17 cellular contexts compared by ENCODE assay signal in the genomic region with DNA sequence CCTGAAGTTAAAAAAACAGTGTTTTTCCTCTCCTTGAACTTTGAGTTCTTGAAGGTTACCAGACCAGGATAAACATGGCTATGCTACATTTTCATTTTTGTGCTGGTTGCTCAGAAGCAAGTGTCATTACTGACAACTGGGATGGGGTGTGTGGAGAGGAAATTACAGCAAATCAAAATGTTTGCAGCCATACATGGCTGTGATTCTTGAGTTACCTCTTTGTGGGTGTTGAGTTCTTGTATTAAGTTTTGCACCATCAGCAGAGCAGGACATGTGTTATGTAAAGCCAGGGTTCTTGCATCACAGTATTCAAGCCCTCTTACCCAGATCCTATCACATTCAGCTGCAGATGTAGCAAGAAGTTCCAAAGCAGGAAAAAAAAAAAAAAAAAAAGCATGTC. TPM values are rescaled to one million over a fixed set of nuclear protein-coding genes. Genes with fewer than 3 reads are reported as not detected.
DNase-seq lines count a peak whose midpoint lies in the region; ATAC-seq, FAIRE-seq and TF ChIP-seq lines count a peak whose summit lies in the region.
"Had no signal": no experiment of that assay in that cellular context is flagged by ENCODE, and none has a peak within 500 bp of the region (broad histone marks: within the 10 kb centered on the region; RNA-seq: fewer than 3 reads in every experiment).

No MANE protein-coding gene starts in this region.

- no peaks in the 10 kb centered on the region for H4K20me1 ChIP-seq in KMS-11 (ENCODE audit: insufficient read depth)
- no peaks in the 10 kb centered on the region for H4K20me1 ChIP-seq in K562 (replicated peaks; ENCODE audit: control insufficient read depth, insufficient read depth, low read length)

- no peaks in the 10 kb centered on the region for H3K9me1 ChIP-seq in K562 (ENCODE audit: control insufficient read depth, insufficient read depth, low read length)

- H3K9ac ChIP-seq in KMS-11 (no peak overlapping the region), K562 (ENCODE audit: insufficient read depth in 1 of 2, low read depth in 2 of 2, low read length in 2 of 2) (no peak overlapping the region)

- FAIRE-seq in K562 (lab: Jason Lieb, UNC): no peak

- peak; percentile 29 for DNase-seq in AG09309 (ENCODE audit: low read depth)
- DNase-seq in K562 (ENCODE audit: extremely low read depth in 1 of 4, low spot score in 3 of 4): no peak
- DNase-seq in lower lobe of right lung: no peak
- DNase-seq in CD4-positive, alpha-beta memory T cell: no peak
- DNase-seq in midbrain (lab: John Stamatoyannopoulos, UW): no peak
- DNase-seq in putamen (ENCODE audit: low spot score): no peak
- DNase-seq: activated CD4-positive, alpha-beta T cell treated with anti-CD3 and anti-CD28 coated beads, Interleukin-2, amount 10 ng/mL, durations not matched to agents 24 days and 14 days; activated T-cell treated with anti-CD3 and anti-CD28 coated beads, Interleukin-2, amount 50 U/mL, for 1 hour; DMS79; NCI-H2029; nephron progenitor cell; stimulated activated naive CD4-positive, alpha-beta T cell had no signal

- H2AFZ ChIP-seq in KMS-11 (ENCODE audit: low read depth): no peak overlapping the region
- H2AFZ ChIP-seq in K562 (ENCODE audit: low read depth, low read length): no peak overlapping the region

- H3K4me2 ChIP-seq in KMS-11 (peak overlapping the region; percentile 31; the same call in 1 of the 2 replicates), K562 (ENCODE audit: insufficient read depth, low read length) (no peak overlapping the region)

- in situ Hi-C loops in K562 (cut with MboI): loop anchor here (5.0 kb wide), 1 partner anchor 466 kb away; no protein-coding TSS in a partner anchor

- H3K4me1 Mint-ChIP-seq in CD4-positive, alpha-beta memory T cell: peaks cover 11 to 17% (median 15%) of the 10 kb centered on the region in 4 donors

- no peak for TF ChIP-seq RAD21 in K562 (CRISPR knock-in tag; conservative IDR thresholded peaks at IDR 0.05 in 1 of 2, IDR thresholded peaks at IDR 0.05 in 1 of 2)

- CTCF ChIA-PET in K562 (lab: Yijun Ruan, JAX; ENCODE audit: low intra/inter-chr PET ratio): interaction anchor here (0.7 kb wide), 1 partner anchor 855 kb away, joined by 3 read pairs; no protein-coding TSS in a partner anchor
- CTCF ChIA-PET in CD4-positive, alpha-beta memory T cell (lab: Charles Lee; ENCODE audit: partially characterized antibody): interaction anchor here (0.6 to 7.8 kb wide), 9 partner anchors 52 to 477 kb away, joined by 3 to 190 read pairs (median 13); a partner anchor contains a TSS

- no peaks in the 10 kb centered on the region for H3K9me3 ChIP-seq in K562 (replicated peaks; ENCODE audit: control insufficient read depth, insufficient read depth, low read depth, low read length)
- H3K9me3 ChIP-seq in lower lobe of right lung: no peaks in the 10 kb centered on the region
- no peaks in the 10 kb centered on the region for H3K9me3 ChIP-seq in CD4-positive, alpha-beta memory T cell (ENCODE audit: control insufficient read depth in 1 of 2, low read length in 2 of 2)
- H3K9me3 ChIP-seq: vagina had no signal

- H3K4me3 Mint-ChIP-seq in CD4-positive, alpha-beta memory T cell: no peak overlapping the region
- H3K4me3 Mint-ChIP-seq: activated CD4-positive, alpha-beta T cell treated with anti-CD3 and anti-CD28 coated beads, Interleukin-2, amount 10 ng/mL, durations not matched to agents 24 days and 14 days; nephron progenitor cell had no signal

- intact Hi-C loops in K562 (cut with micrococcal nuclease) (loop anchor here (10.0 kb wide), 2 partner anchors 208 to 268 kb away; a partner anchor contains a TSS), lower lobe of right lung (cut with DNase I) (no loop called here)
- intact Hi-C loops in CD4-positive, alpha-beta memory T cell (cut with micrococcal nuclease): loop anchor here (5.0 to 10.0 kb wide), 4 partner anchors 128 to 556 kb away; a partner anchor contains a TSS

- no peak for TF ChIP-seq POLR2A in K562 (conservative IDR thresholded peaks at IDR 0.05)

- peaks cover 79% of the 10 kb centered on the region for H3K4me1 ChIP-seq in KMS-11 (ENCODE audit: low read depth, poor library complexity, severe bottlenecking)
- H3K4me1 ChIP-seq in K562 (replicated peaks in 1 of 2; ENCODE audit: control insufficient read depth in 2 of 2, insufficient read depth in 2 of 2, low read length in 2 of 2): no peaks in the 10 kb centered on the region
- peaks cover 37% of the 10 kb centered on the region for H3K4me1 ChIP-seq in lower lobe of right lung
- H3K4me1 ChIP-seq in CD4-positive, alpha-beta memory T cell (ENCODE audit: insufficient read depth, low read length): peaks cover 16% of the 10 kb centered on the region

- TF ChIP-seq CTCF in AG09309 (IDR thresholded peaks at IDR 0.05; ENCODE audit: control insufficient read depth, insufficient read depth, low read depth, low read length, missing control alignments) (no peak), KMS-11 (conservative IDR thresholded peaks at IDR 0.05; ENCODE audit: low read depth, low read length) (no peak), K562 (IDR thresholded peaks at IDR 0.05 in 2 of 3, conservative IDR thresholded peaks at IDR 0.05 in 1 of 3; ENCODE audit: insufficient read depth in 2 of 3, low read depth in 1 of 3, low read length in 3 of 3) (no peak), lower lobe of right lung (IDR thresholded peaks at IDR 0.05) (no peak)

- no TSS peak for BruUV-seq in K562 (replicated peaks; lab: Mats Ljungman, UMichigan)

- ATAC-seq in K562 (no peak), lower lobe of right lung (peak; percentile 69 to 78), GM21360 (IDR thresholded peaks at IDR 0.05; ENCODE audit: unreplicated experiment) (no peak)

- no peak overlapping the region for H3K4me3 ChIP-seq in AG09309 (ENCODE audit: control insufficient read depth, low read depth, low read length)
- H3K4me3 ChIP-seq in KMS-11 (IDR thresholded peaks at IDR 0.05; ENCODE audit: insufficient read depth, low read depth, low read length): no peak overlapping the region
- H3K4me3 ChIP-seq in K562: no peak overlapping the region
- no peak overlapping the region for H3K4me3 ChIP-seq in lower lobe of right lung
- H3K4me3 ChIP-seq in CD4-positive, alpha-beta memory T cell (ENCODE audit: low read length in 2 of 2): no peak overlapping the region
- H3K4me3 ChIP-seq: skin epidermis, vagina had no signal

- H3K9me3 Mint-ChIP-seq in CD4-positive, alpha-beta memory T cell: no peaks in the 10 kb centered on the region
- H3K9me3 Mint-ChIP-seq: activated CD4-positive, alpha-beta T cell treated with anti-CD3 and anti-CD28 coated beads, Interleukin-2, amount 10 ng/mL, durations not matched to agents 24 days and 14 days; nephron progenitor cell had no signal

- H3K36me3 Mint-ChIP-seq in CD4-positive, alpha-beta memory T cell: no peaks in the 10 kb centered on the region

- H3K27me3 Mint-ChIP-seq in CD4-positive, alpha-beta memory T cell: no peaks in the 10 kb centered on the region
- H3K27me3 Mint-ChIP-seq: activated CD4-positive, alpha-beta T cell treated with anti-CD3 and anti-CD28 coated beads, Interleukin-2, amount 10 ng/mL, durations not matched to agents 24 days and 14 days had no signal

- TF ChIP-seq EP300 in K562 (IDR thresholded peaks at IDR 0.05; ENCODE audit: low read length): no peak

- H3K36me3 ChIP-seq in KMS-11 (ENCODE audit: insufficient read depth) (no peaks in the 10 kb centered on the region), K562 (ENCODE audit: control insufficient read depth, insufficient read depth, low read length) (no peaks in the 10 kb centered on the region), lower lobe of right lung (no peaks in the 10 kb centered on the region)
- H3K36me3 ChIP-seq in CD4-positive, alpha-beta memory T cell (ENCODE audit: insufficient read depth, low read length): no peaks in the 10 kb centered on the region
- H3K36me3 ChIP-seq: vagina had no signal

- H3K27ac ChIP-seq in KMS-11 (no peak overlapping the region), K562 (ENCODE audit: extremely low read depth, low read depth, low read length) (no peak overlapping the region), lower lobe of right lung (no peak overlapping the region)
- no peak overlapping the region for H3K27ac ChIP-seq in CD4-positive, alpha-beta memory T cell (ENCODE audit: low read depth, low read length)
- H3K27ac ChIP-seq: vagina had no signal

- H3K27me3 ChIP-seq in KMS-11 (ENCODE audit: insufficient read depth, low read depth) (no peaks in the 10 kb centered on the region), K562 (ENCODE audit: control insufficient read depth in 2 of 2, insufficient read depth in 2 of 2, low read length in 2 of 2) (peaks cover 0 to 6% of the 10 kb centered on the region in 2 experiments; a peak in 2 of 5 replicates), lower lobe of right lung (ENCODE audit: low read depth) (no peaks in the 10 kb centered on the region)
- H3K27me3 ChIP-seq in CD4-positive, alpha-beta memory T cell (ENCODE audit: insufficient read depth, low read length): no peaks in the 10 kb centered on the region
- H3K27me3 ChIP-seq: vagina had no signal

- POLR2A ChIA-PET in K562 (lab: Yijun Ruan, JAX): no interaction called here
- POLR2A ChIA-PET in CD4-positive, alpha-beta memory T cell (lab: Charles Lee; ENCODE audit: partially characterized antibody): interaction anchor here (3.0 kb wide), 1 partner anchor 476 kb away, joined by 12 read pairs; no protein-coding TSS in a partner anchor

- H3K27ac Mint-ChIP-seq in CD4-positive, alpha-beta memory T cell: peak overlapping the region in 3 of 7 donors; percentile 32 to 69 (median 46)
- H3K27ac Mint-ChIP-seq: activated CD4-positive, alpha-beta T cell treated with anti-CD3 and anti-CD28 coated beads, Interleukin-2, amount 10 ng/mL, durations not matched to agents 24 days and 14 days; nephron progenitor cell had no signal

- H3K79me2 ChIP-seq in KMS-11 (ENCODE audit: insufficient read depth, low read depth): no peaks in the 10 kb centered on the region
- no peaks in the 10 kb centered on the region for H3K79me2 ChIP-seq in K562 (ENCODE audit: control insufficient read depth, insufficient read depth, low read length)

RNA-seq across cellular contexts. Expression of a gene that starts 53.9 kb away (rescaled TPM):
- 7.7 and 29.7 TPM in 2 replicates for total RNA-seq in K562 (2011; cell fraction: chromatin; rRNA removed; ENCODE audit: low replicate concordance)
- total RNA-seq in K562 (2011; cell fraction: nucleolus; rRNA removed): 3.7 and 5.1 TPM in 2 replicates
- 17.5 and 28.7 TPM in 2 replicates for total RNA-seq in K562 (2011; cell fraction: nucleoplasm; rRNA removed)
- total RNA-seq in K562 (2014; rRNA removed) (3.9 and 5.2 TPM in 2 replicates), K562 (2014; rRNA removed; fragmentation: Illumina TruSeq; extraction: Trizol) (3.7 and 3.8 TPM in 2 replicates), K562 (2015; rRNA removed; fragmentation: Illumina TruSeq; extraction: Trizol) (3.2 and 3.9 TPM in 2 replicates), K562 (2021) (3.9 and 6.1 TPM in 2 replicates), lower lobe of right lung (46.7 TPM)
- polyA plus RNA-seq in K562 (2011; rRNA removed) (5.2 and 5.9 TPM in 2 replicates), K562 (2014; fragmentation: Illumina TruSeq; extraction: Trizol) (4.2 and 5.8 TPM in 2 replicates), K562 (2014; fragmentation: Nextera tagmentation; extraction: Ambion mirVana) (1 to 10 TPM; 2.0 to 2.1 TPM), K562 (2014; rRNA removed) (3.0 and 3.6 TPM in 2 replicates)
- 1.1 and 3.0 TPM in 2 replicates for polyA plus RNA-seq in K562 (2011; cell fraction: cytosol; rRNA removed)
- 8.6 and 12.3 TPM in 2 replicates for polyA plus RNA-seq in K562 (2011; cell fraction: nucleus; rRNA removed)
- polyA plus RNA-seq in K562 (2012): 4.5 and 9.3 TPM in 2 replicates
- polyA minus RNA-seq in K562 (2011; rRNA and poly(A)+ RNA removed): 10.3 and 10.8 TPM in 2 replicates
- 3.7 and 6.5 TPM in 2 replicates for polyA minus RNA-seq in K562 (2011; cell fraction: cytosol; rRNA and poly(A)+ RNA removed)
- 8.2 and 12.2 TPM in 2 replicates for polyA minus RNA-seq in K562 (2011; cell fraction: nucleus; rRNA and poly(A)+ RNA removed)
- total RNA-seq in CD4-positive, alpha-beta memory T cell: 10 to 100 TPM; 95.6 to 97.1 TPM
- 10 to 100 TPM; 12.7 to 13.7 TPM for polyA plus RNA-seq in CD4-positive, alpha-beta memory T cell

RNA-seq across cellular contexts. Expression of a gene that starts 57.1 kb away (rescaled TPM):
- total RNA-seq in K562 (2011; cell fraction: chromatin; rRNA removed; ENCODE audit: low replicate concordance): not detected in 2 replicates
- not detected in 2 replicates for total RNA-seq in K562 (2011; cell fraction: nucleolus; rRNA removed)
- not detected in 2 replicates for total RNA-seq in K562 (2011; cell fraction: nucleoplasm; rRNA removed)
- total RNA-seq in K562 (2014; rRNA removed) (not detected in 2 replicates), K562 (2014; rRNA removed; fragmentation: Illumina TruSeq; extraction: Trizol) (not detected in 2 replicates), K562 (2015; rRNA removed; fragmentation: Illumina TruSeq; extraction: Trizol) (not detected in 2 replicates), K562 (2021) (not detected in 2 replicates), lower lobe of right lung (not detected)
- polyA plus RNA-seq in K562 (2011; rRNA removed) (not detected in 2 replicates), K562 (2014; fragmentation: Illumina TruSeq; extraction: Trizol) (not detected in 2 replicates), K562 (2014; fragmentation: Nextera tagmentation; extraction: Ambion mirVana) (not detected), K562 (2014; rRNA removed) (not detected in 2 replicates)
- not detected in 2 replicates for polyA plus RNA-seq in K562 (2011; cell fraction: cytosol; rRNA removed)
- polyA plus RNA-seq in K562 (2011; cell fraction: nucleus; rRNA removed): not detected in 2 replicates
- 0.04 TPM in 1 of 2 replicates, not detected in the other for polyA plus RNA-seq in K562 (2012)
- not detected in 2 replicates for polyA minus RNA-seq in K562 (2011; rRNA and poly(A)+ RNA removed)
- polyA minus RNA-seq in K562 (2011; cell fraction: cytosol; rRNA and poly(A)+ RNA removed): not detected in 2 replicates
- polyA minus RNA-seq in K562 (2011; cell fraction: nucleus; rRNA and poly(A)+ RNA removed): not detected in 2 replicates
- total RNA-seq in CD4-positive, alpha-beta memory T cell: not detected
- polyA plus RNA-seq in CD4-positive, alpha-beta memory T cell: not detected
- total RNA-seq: activated CD4-positive, alpha-beta T cell treated with anti-CD3 and anti-CD28 coated beads, Interleukin-2, amount 10 ng/mL, durations not matched to agents 24 days and 14 days; lower leg skin; vagina had no signal

Comparison
In these comparisons a context has a peak if more than half of its experiments do, and no peak if none do; other contexts are left out.
1. ATAC-seq: peak in lower lobe of right lung (2 of 2); none in K562 (single experiment) and GM21360 (single experiment).